In the genomic region with DNA sequence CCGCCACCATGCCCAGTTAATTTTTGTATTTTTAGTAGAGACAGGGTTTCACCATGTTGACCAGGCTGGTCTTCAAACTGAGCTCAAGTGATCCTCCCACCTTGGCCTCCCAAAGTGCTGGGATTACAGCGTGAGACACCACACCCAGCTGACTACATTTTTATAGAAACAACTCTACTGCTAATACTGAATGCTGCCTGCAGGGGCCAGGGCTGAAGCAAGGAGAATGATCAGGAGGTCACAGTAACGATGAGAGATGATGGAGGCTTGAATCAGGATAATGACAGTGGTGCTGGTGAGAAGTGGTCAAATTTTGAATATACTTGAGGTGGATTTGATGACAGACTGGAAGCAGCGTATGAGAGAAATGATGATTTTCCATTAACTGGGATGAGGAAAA, we compare ENCODE assay signal across 1 cellular context.
TF ChIP-seq lines count a peak whose summit lies in the region.

No MANE protein-coding gene starts in this region.

TF ChIP-seq in GM12878, 131 proteins besides CTCF, POLR2A, EP300 and RAD21:
- TF ChIP-seq JUND (IDR thresholded peaks at IDR 0.05; ENCODE audit: low read depth, low read length) (no peak), MXI1 (IDR thresholded peaks at IDR 0.05; ENCODE audit: low read depth, low read length) (no peak), CHD1 (IDR thresholded peaks at IDR 0.05; ENCODE audit: low read depth, low read length) (no peak)
